In the genomic region with DNA sequence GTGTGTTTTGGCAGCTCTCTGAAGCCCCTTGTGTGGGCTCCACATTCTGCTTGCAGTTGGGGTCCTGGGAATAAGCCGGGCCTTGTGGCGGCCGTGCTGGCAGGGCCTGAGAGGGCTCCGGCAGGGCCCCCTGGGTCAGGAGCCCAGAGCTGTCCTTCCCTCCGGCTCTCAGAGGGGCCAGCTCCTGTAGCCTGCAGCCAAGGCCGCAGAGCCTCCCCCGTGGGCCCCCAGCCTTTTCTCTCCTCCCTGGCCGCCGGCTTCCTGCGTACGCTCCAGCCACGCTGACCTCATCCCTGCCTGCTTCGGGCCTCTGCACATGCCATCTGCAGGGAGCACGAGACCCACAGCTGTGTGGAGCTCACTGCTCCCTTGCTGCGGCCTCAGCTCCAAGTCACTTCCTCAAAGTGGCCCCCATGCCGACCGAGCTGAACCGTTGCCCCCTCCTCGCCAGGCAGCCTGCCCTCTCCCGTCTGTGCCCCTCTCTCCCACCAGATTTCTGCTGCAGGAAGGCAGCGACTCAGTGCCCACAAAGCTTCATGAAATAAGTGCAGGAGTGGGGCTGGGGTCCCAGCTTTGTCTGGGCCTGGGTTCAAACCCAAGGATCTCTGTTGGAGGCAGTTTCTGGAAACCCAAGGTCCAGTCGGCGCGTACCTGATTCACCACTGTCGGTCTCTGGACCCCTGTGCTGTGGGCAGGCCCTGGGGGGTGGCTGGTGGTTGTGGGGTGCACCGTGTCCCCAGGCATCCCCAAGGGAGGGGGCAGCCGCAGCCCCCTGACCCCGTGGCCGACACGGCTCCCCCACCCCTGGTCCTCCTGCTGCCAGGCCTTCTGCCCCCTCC, we compare ENCODE assay signal across 3 cellular contexts.
TF ChIP-seq lines count a peak whose summit lies in the region.

No MANE protein-coding gene starts in this region.

TF ChIP-seq in SK-N-SH, 30 proteins besides CTCF, POLR2A, EP300 and RAD21:
- TF ChIP-seq SIN3A (IDR thresholded peaks at IDR 0.05; ENCODE audit: borderline replicate concordance, low read depth, low read length), result no peak
- no peak for TF ChIP-seq NFIC (IDR thresholded peaks at IDR 0.05; ENCODE audit: borderline replicate concordance)
- no peak for TF ChIP-seq TAF1 (IDR thresholded peaks at IDR 0.05; ENCODE audit: borderline replicate concordance, low read depth, low read length)

TF ChIP-seq in SK-N-SH treated with all-trans-retinoic acid at 6 μM for 48 hours, 23 proteins besides CTCF, POLR2A, EP300 and RAD21:
- TF ChIP-seq ZNF70 (CRISPR knock-in tag; IDR thresholded peaks at IDR 0.05), result no peak
- TF ChIP-seq, protein P1, sequence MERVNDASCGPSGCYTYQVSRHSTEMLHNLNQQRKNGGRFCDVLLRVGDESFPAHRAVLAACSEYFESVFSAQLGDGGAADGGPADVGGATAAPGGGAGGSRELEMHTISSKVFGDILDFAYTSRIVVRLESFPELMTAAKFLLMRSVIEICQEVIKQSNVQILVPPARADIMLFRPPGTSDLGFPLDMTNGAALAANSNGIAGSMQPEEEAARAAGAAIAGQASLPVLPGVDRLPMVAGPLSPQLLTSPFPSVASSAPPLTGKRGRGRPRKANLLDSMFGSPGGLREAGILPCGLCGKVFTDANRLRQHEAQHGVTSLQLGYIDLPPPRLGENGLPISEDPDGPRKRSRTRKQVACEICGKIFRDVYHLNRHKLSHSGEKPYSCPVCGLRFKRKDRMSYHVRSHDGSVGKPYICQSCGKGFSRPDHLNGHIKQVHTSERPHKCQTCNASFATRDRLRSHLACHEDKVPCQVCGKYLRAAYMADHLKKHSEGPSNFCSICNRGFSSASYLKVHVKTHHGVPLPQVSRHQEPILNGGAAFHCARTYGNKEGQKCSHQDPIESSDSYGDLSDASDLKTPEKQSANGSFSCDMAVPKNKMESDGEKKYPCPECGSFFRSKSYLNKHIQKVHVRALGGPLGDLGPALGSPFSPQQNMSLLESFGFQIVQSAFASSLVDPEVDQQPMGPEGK (CRISPR knock-in tag; IDR thresholded peaks at IDR 0.05; ENCODE audit: borderline replicate concordance), result no peak
- no peak for TF ChIP-seq ZC3H10 (CRISPR knock-in tag; IDR thresholded peaks at IDR 0.05)
- no peak for TF ChIP-seq TCF4 (CRISPR knock-in tag; IDR thresholded peaks at IDR 0.05; ENCODE audit: borderline replicate concordance)
- TF ChIP-seq TOX (CRISPR knock-in tag; IDR thresholded peaks at IDR 0.05; ENCODE audit: borderline replicate concordance), result no peak
- TF ChIP-seq ARNTL (CRISPR knock-in tag; IDR thresholded peaks at IDR 0.05; ENCODE audit: borderline replicate concordance, low read depth), result no peak
- TF ChIP-seq GLIS3 (CRISPR knock-in tag; IDR thresholded peaks at IDR 0.05), result no peak
- TF ChIP-seq ZFP3 (CRISPR knock-in tag; IDR thresholded peaks at IDR 0.05), result no peak
- TF ChIP-seq ESRRG (CRISPR knock-in tag; IDR thresholded peaks at IDR 0.05), result no peak
- TF ChIP-seq ZNF565 (CRISPR knock-in tag; conservative IDR thresholded peaks at IDR 0.05; ENCODE audit: low read depth), result no peak
- TF ChIP-seq BACH2 (CRISPR knock-in tag; IDR thresholded peaks at IDR 0.05; ENCODE audit: borderline replicate concordance), result no peak
- TF ChIP-seq SNAI2 (CRISPR knock-in tag; IDR thresholded peaks at IDR 0.05), result no peak
- no peak for TF ChIP-seq OSR1 (CRISPR knock-in tag; IDR thresholded peaks at IDR 0.05)
- TF ChIP-seq, protein P2, sequence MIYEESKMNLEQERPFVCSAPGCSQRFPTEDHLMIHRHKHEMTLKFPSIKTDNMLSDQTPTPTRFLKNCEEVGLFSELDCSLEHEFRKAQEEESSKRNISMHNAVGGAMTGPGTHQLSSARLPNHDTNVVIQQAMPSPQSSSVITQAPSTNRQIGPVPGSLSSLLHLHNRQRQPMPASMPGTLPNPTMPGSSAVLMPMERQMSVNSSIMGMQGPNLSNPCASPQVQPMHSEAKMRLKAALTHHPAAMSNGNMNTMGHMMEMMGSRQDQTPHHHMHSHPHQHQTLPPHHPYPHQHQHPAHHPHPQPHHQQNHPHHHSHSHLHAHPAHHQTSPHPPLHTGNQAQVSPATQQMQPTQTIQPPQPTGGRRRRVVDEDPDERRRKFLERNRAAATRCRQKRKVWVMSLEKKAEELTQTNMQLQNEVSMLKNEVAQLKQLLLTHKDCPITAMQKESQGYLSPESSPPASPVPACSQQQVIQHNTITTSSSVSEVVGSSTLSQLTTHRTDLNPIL (CRISPR knock-in tag; IDR thresholded peaks at IDR 0.05; ENCODE audit: low read depth), result no peak
- no peak for TF ChIP-seq RARB (CRISPR knock-in tag; IDR thresholded peaks at IDR 0.05)
- no peak for TF ChIP-seq ZNF8 (CRISPR knock-in tag; IDR thresholded peaks at IDR 0.05)
- TF ChIP-seq, protein P3, sequence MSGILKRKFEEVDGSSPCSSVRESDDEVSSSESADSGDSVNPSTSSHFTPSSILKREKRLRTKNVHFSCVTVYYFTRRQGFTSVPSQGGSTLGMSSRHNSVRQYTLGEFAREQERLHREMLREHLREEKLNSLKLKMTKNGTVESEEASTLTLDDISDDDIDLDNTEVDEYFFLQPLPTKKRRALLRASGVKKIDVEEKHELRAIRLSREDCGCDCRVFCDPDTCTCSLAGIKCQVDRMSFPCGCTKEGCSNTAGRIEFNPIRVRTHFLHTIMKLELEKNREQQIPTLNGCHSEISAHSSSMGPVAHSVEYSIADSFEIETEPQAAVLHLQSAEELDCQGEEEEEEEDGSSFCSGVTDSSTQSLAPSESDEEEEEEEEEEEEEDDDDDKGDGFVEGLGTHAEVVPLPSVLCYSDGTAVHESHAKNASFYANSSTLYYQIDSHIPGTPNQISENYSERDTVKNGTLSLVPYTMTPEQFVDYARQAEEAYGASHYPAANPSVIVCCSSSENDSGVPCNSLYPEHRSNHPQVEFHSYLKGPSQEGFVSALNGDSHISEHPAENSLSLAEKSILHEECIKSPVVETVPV (CRISPR knock-in tag; IDR thresholded peaks at IDR 0.05), result no peak
- no peak for TF ChIP-seq TSHZ2 (CRISPR knock-in tag; IDR thresholded peaks at IDR 0.05)
TF ChIP-seq in SK-N-SH treated with all-trans-retinoic acid at 6 μM for 48 hours: peak in this region for 0.

TF ChIP-seq in HepG2, 621 proteins besides CTCF, POLR2A, EP300 and RAD21:
- no peak for TF ChIP-seq ZNF776 (CRISPR knock-in tag; IDR thresholded peaks at IDR 0.05)
- no peak for TF ChIP-seq ZFP37 (CRISPR knock-in tag; IDR thresholded peaks at IDR 0.05; ENCODE audit: borderline replicate concordance)
- peak; percentile 67 for TF ChIP-seq BHLHE40 (IDR thresholded peaks at IDR 0.05; ENCODE audit: low read length)
